In the genomic region with DNA sequence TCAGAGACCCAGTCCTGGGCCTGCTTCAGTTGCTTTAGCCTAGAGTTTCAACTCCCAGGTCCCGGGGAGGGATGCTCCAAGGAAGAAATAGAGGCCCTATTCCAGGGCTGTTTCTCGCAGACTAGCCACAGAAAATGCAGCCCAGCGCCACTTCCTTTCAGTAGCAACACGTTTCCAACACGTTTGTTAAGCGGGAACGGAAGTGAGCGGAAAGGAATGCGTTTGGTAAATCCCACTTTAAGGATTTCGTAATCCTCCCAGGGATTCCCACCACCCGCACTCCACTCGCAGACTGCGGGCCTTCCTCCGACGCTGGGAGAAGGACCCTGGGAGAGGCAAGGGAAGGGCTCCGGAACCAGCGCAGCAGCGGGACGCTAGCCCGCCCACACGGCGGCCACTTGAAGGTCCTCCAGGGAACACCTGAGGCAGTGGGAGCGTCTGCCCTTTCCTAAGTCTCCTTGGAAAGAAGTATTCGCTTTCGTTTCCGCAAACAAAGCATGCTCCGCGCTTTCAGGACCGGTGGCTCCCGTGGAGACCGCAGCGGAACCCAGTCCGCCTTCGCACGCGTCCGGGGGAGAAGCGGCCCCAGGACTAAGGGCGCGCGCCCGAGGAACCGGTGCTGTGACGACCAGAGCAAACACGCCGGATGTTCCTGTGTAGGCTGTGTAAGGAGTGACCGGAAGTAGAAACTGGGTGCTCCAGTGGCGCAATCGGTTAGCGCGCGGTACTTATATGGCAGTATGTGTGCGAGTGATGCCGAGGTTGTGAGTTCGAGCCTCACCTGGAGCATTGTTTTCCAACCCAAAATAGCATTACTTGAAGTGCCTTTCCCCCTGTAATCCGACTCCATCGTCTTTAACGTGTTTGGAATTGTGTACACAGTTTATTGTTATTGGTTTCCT, we compare ENCODE assay signal across 1 cellular context.
TF ChIP-seq lines count a peak whose summit lies in the region.

No MANE protein-coding gene starts in this region.

TF ChIP-seq in K562, 482 proteins besides CTCF, POLR2A, EP300 and RAD21 (continued from another document and continues in another):
- TF ChIP-seq FOXM1 (IDR thresholded peaks at IDR 0.05; ENCODE audit: low read depth) (no peak; the same call in 1 of the 2 replicates), FOXM1 (CRISPR knock-in tag; IDR thresholded peaks at IDR 0.05; ENCODE audit: low read depth) (peak; percentile 56), ZBTB7A (IDR thresholded peaks at IDR 0.05; ENCODE audit: borderline replicate concordance, control insufficient read depth, low read depth, low read length) (peak; percentile 81; the same call in 1 of the 2 replicates), TBP (optimal IDR thresholded peaks at IDR 0.05; ENCODE audit: low read depth, low read length) (peak; percentile 99), ZNF316 (IDR thresholded peaks at IDR 0.05) (no peak), OTX1 (CRISPR knock-in tag; IDR thresholded peaks at IDR 0.05) (peak; percentile 46; the same call in 1 of the 2 replicates), CHD1 (IDR thresholded peaks at IDR 0.05; ENCODE audit: low read length) (no peak), ZNF583 (CRISPR knock-in tag; IDR thresholded peaks at IDR 0.05) (peak; percentile 74; the same call in 1 of the 2 replicates), ZKSCAN3 (CRISPR knock-in tag; IDR thresholded peaks at IDR 0.05) (no peak), MBD2 (IDR thresholded peaks at IDR 0.05; ENCODE audit: borderline replicate concordance, low read depth) (peak; percentile 67; the same call in 1 of the 2 replicates), ZNF780A (CRISPR knock-in tag; IDR thresholded peaks at IDR 0.05) (no peak), NCOA4 (IDR thresholded peaks at IDR 0.05; ENCODE audit: partially characterized antibody) (no peak), MCM3 (IDR thresholded peaks at IDR 0.05) (no peak), FOSL1 (tag; conservative IDR thresholded peaks at IDR 0.05) (peak; percentile 30; the same call in 1 of the 2 replicates), CAMTA2 (CRISPR knock-in tag; conservative IDR thresholded peaks at IDR 0.05) (0 out of 2 replicates have a peak, but pooled peaks have one; percentile 39), ZNF507 (tag; conservative IDR thresholded peaks at IDR 0.05) (no peak), ADNP (tag; IDR thresholded peaks at IDR 0.05) (peak; percentile 100), ZNF551 (CRISPR knock-in tag; IDR thresholded peaks at IDR 0.05) (no peak), HOXB6 (CRISPR knock-in tag; IDR thresholded peaks at IDR 0.05; ENCODE audit: borderline replicate concordance) (no peak), SNRNP70 (optimal IDR thresholded peaks at IDR 0.05; ENCODE audit: low read depth, low read length) (no peak), E2F3 (CRISPR knock-in tag; IDR thresholded peaks at IDR 0.05) (peak; percentile 65; the same call in 1 of the 2 replicates), CHD2 (IDR thresholded peaks at IDR 0.05; ENCODE audit: low read depth, low read length) (no peak; the same call in 1 of the 2 replicates), U2AF2 (optimal IDR thresholded peaks at IDR 0.05; ENCODE audit: low read depth, low read length) (no peak), MXI1 (IDR thresholded peaks at IDR 0.05; ENCODE audit: low read depth, low read length) (peak; percentile 67), BMI1 (IDR thresholded peaks at IDR 0.05; ENCODE audit: low read length) (peak; percentile 52; the same call in 1 of the 2 replicates), TBL1XR1 (IDR thresholded peaks at IDR 0.05; ENCODE audit: low read length in 2 of 2) (peak in 1 of 2 experiments; percentile 94; a peak in 2 of 4 replicates), HDGF (IDR thresholded peaks at IDR 0.05) (no peak), NR2C1 (IDR thresholded peaks at IDR 0.05) (peak; percentile 61; the same call in 1 of the 2 replicates), NR2C1 (tag; IDR thresholded peaks at IDR 0.05) (peak; percentile 78), RBBP5 (IDR thresholded peaks at IDR 0.05; ENCODE audit: borderline replicate concordance, insufficient read depth, low read length, poor library complexity, severe bottlenecking) (peak; percentile 100), WHSC1 (IDR thresholded peaks at IDR 0.05; ENCODE audit: low read length) (no peak), ELF4 (CRISPR knock-in tag; IDR thresholded peaks at IDR 0.05) (peak; percentile 31; the same call in 1 of the 2 replicates), SRSF7 (optimal IDR thresholded peaks at IDR 0.05; ENCODE audit: low read depth, low read length) (no peak), HDAC8 (tag; IDR thresholded peaks at IDR 0.05) (no peak), NCOR1 (IDR thresholded peaks at IDR 0.05) (peak; percentile 40; the same call in 1 of the 2 replicates), KAT8 (IDR thresholded peaks at IDR 0.05; ENCODE audit: low read depth) (no peak), FOXA1 (IDR thresholded peaks at IDR 0.05; ENCODE audit: borderline replicate concordance) (no peak), C11orf30 (IDR thresholded peaks at IDR 0.05; ENCODE audit: low read depth) (0 out of 2 replicates have a peak, but pooled peaks have one; percentile 30)
- TF ChIP-seq, protein P1, sequence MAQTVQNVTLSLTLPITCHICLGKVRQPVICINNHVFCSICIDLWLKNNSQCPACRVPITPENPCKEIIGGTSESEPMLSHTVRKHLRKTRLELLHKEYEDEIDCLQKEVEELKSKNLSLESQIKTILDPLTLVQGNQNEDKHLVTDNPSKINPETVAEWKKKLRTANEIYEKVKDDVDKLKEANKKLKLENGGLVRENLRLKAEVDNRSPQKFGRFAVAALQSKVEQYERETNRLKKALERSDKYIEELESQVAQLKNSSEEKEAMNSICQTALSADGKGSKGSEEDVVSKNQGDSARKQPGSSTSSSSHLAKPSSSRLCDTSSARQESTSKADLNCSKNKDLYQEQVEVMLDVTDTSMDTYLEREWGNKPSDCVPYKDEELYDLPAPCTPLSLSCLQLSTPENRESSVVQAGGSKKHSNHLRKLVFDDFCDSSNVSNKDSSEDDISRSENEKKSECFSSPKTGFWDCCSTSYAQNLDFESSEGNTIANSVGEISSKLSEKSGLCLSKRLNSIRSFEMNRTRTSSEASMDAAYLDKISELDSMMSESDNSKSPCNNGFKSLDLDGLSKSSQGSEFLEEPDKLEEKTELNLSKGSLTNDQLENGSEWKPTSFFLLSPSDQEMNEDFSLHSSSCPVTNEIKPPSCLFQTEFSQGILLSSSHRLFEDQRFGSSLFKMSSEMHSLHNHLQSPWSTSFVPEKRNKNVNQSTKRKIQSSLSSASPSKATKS (CRISPR knock-in tag; IDR thresholded peaks at IDR 0.05), result no peak
- TF ChIP-seq, protein P2, sequence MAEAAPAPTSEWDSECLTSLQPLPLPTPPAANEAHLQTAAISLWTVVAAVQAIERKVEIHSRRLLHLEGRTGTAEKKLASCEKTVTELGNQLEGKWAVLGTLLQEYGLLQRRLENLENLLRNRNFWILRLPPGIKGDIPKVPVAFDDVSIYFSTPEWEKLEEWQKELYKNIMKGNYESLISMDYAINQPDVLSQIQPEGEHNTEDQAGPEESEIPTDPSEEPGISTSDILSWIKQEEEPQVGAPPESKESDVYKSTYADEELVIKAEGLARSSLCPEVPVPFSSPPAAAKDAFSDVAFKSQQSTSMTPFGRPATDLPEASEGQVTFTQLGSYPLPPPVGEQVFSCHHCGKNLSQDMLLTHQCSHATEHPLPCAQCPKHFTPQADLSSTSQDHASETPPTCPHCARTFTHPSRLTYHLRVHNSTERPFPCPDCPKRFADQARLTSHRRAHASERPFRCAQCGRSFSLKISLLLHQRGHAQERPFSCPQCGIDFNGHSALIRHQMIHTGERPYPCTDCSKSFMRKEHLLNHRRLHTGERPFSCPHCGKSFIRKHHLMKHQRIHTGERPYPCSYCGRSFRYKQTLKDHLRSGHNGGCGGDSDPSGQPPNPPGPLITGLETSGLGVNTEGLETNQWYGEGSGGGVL (CRISPR knock-in tag; IDR thresholded peaks at IDR 0.05), result no peak
- TF ChIP-seq, protein P3, sequence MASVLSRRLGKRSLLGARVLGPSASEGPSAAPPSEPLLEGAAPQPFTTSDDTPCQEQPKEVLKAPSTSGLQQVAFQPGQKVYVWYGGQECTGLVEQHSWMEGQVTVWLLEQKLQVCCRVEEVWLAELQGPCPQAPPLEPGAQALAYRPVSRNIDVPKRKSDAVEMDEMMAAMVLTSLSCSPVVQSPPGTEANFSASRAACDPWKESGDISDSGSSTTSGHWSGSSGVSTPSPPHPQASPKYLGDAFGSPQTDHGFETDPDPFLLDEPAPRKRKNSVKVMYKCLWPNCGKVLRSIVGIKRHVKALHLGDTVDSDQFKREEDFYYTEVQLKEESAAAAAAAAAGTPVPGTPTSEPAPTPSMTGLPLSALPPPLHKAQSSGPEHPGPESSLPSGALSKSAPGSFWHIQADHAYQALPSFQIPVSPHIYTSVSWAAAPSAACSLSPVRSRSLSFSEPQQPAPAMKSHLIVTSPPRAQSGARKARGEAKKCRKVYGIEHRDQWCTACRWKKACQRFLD (CRISPR knock-in tag; IDR thresholded peaks at IDR 0.05), result peak; percentile 77
- TF ChIP-seq, protein P4, sequence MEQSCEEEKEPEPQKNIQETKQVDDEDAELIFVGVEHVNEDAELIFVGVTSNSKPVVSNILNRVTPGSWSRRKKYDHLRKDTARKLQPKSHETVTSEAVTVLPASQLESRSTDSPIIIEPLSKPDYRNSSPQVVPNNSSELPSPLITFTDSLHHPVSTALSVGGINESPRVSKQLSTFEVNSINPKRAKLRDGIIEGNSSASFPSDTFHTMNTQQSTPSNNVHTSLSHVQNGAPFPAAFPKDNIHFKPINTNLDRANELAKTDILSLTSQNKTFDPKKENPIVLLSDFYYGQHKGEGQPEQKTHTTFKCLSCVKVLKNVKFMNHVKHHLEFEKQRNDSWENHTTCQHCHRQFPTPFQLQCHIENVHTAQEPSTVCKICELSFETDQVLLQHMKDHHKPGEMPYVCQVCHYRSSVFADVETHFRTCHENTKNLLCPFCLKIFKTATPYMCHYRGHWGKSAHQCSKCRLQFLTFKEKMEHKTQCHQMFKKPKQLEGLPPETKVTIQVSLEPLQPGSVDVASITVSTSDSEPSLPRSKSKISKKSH (CRISPR knock-in tag; IDR thresholded peaks at IDR 0.05), result no peak
- TF ChIP-seq, protein P5, sequence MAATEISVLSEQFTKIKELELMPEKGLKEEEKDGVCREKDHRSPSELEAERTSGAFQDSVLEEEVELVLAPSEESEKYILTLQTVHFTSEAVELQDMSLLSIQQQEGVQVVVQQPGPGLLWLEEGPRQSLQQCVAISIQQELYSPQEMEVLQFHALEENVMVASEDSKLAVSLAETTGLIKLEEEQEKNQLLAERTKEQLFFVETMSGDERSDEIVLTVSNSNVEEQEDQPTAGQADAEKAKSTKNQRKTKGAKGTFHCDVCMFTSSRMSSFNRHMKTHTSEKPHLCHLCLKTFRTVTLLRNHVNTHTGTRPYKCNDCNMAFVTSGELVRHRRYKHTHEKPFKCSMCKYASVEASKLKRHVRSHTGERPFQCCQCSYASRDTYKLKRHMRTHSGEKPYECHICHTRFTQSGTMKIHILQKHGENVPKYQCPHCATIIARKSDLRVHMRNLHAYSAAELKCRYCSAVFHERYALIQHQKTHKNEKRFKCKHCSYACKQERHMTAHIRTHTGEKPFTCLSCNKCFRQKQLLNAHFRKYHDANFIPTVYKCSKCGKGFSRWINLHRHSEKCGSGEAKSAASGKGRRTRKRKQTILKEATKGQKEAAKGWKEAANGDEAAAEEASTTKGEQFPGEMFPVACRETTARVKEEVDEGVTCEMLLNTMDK (IDR thresholded peaks at IDR 0.05; ENCODE audit: borderline replicate concordance, insufficient read depth, low read depth, low read length, poor library complexity, severe bottlenecking), result no peak
- TF ChIP-seq, protein P6, sequence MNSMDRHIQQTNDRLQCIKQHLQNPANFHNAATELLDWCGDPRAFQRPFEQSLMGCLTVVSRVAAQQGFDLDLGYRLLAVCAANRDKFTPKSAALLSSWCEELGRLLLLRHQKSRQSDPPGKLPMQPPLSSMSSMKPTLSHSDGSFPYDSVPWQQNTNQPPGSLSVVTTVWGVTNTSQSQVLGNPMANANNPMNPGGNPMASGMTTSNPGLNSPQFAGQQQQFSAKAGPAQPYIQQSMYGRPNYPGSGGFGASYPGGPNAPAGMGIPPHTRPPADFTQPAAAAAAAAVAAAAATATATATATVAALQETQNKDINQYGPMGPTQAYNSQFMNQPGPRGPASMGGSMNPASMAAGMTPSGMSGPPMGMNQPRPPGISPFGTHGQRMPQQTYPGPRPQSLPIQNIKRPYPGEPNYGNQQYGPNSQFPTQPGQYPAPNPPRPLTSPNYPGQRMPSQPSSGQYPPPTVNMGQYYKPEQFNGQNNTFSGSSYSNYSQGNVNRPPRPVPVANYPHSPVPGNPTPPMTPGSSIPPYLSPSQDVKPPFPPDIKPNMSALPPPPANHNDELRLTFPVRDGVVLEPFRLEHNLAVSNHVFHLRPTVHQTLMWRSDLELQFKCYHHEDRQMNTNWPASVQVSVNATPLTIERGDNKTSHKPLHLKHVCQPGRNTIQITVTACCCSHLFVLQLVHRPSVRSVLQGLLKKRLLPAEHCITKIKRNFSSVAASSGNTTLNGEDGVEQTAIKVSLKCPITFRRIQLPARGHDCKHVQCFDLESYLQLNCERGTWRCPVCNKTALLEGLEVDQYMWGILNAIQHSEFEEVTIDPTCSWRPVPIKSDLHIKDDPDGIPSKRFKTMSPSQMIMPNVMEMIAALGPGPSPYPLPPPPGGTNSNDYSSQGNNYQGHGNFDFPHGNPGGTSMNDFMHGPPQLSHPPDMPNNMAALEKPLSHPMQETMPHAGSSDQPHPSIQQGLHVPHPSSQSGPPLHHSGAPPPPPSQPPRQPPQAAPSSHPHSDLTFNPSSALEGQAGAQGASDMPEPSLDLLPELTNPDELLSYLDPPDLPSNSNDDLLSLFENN (IDR thresholded peaks at IDR 0.05; ENCODE audit: low read depth in 2 of 2, low read length in 2 of 2), result peak in 1 of 2 experiments; percentile 79; a peak in 1 of 4 replicates
- TF ChIP-seq, protein P7, sequence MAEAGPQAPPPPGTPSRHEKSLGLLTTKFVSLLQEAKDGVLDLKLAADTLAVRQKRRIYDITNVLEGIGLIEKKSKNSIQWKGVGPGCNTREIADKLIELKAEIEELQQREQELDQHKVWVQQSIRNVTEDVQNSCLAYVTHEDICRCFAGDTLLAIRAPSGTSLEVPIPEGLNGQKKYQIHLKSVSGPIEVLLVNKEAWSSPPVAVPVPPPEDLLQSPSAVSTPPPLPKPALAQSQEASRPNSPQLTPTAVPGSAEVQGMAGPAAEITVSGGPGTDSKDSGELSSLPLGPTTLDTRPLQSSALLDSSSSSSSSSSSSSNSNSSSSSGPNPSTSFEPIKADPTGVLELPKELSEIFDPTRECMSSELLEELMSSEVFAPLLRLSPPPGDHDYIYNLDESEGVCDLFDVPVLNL (CRISPR knock-in tag; IDR thresholded peaks at IDR 0.05; ENCODE audit: low read depth), result peak; percentile 81
- TF ChIP-seq, protein P8, sequence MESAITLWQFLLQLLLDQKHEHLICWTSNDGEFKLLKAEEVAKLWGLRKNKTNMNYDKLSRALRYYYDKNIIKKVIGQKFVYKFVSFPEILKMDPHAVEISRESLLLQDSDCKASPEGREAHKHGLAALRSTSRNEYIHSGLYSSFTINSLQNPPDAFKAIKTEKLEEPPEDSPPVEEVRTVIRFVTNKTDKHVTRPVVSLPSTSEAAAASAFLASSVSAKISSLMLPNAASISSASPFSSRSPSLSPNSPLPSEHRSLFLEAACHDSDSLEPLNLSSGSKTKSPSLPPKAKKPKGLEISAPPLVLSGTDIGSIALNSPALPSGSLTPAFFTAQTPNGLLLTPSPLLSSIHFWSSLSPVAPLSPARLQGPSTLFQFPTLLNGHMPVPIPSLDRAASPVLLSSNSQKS (CRISPR knock-in tag; IDR thresholded peaks at IDR 0.05), result 0 out of 2 replicates have a peak, but pooled peaks have one; percentile 55
